ENCODE assay signal across 21 cellular contexts in the genomic region with DNA sequence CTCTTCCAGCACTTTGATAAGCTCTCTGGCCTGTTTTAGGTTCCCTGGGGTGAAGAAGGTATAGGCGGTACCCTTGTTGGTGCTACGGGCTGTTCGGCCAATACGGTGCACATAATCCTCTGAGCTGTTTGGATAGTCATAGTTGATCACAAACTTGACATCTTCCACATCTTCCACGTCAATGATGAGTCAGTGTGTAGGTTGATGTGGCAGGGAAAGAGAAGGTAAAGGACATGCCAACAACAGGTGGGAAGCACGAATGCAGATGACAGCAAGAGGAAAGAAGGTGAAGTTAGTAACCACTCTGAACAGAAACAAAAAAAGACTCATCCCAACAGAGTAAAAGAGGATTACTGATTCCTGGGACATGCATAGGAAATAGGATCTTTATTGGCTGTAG. TPM values are rescaled to one million over a fixed set of nuclear protein-coding genes. Genes with fewer than 3 reads are reported as not detected.
DNase-seq lines count a peak whose midpoint lies in the region; ATAC-seq, FAIRE-seq and TF ChIP-seq lines count a peak whose summit lies in the region.
"Had no signal": no experiment of that assay in that cellular context is flagged by ENCODE, and none has a peak within 500 bp of the region (broad histone marks: within the 10 kb centered on the region; RNA-seq: fewer than 3 reads in every experiment).

No MANE protein-coding gene starts in this region.

- intact Hi-C loops in Caco-2 (cut with micrococcal nuclease; ENCODE audit: unreplicated experiment): no loop called here
- intact Hi-C loops in left ventricle myocardium superior (cut with micrococcal nuclease): no loop called here

- H3K4me3 ChIP-seq in Caco-2 (ENCODE audit: low read depth, low read length) (no peak overlapping the region), neural progenitor cell (no peak overlapping the region)
- H3K4me3 ChIP-seq: dorsolateral prefrontal cortex, esophagus squamous epithelium, lower lobe of right lung, SJCRH30 had no signal

- H3K27ac ChIP-seq in neural progenitor cell: peak overlapping the region; percentile 63
- H3K27ac ChIP-seq: esophagus squamous epithelium, lower lobe of right lung, SJCRH30 had no signal

- H3F3A ChIP-seq in neural progenitor cell (ENCODE audit: low read depth): peaks cover 100% of the 10 kb centered on the region

- CTCF ChIA-PET in activated CD4-positive, alpha-beta T cell treated with anti-CD3 and anti-CD28 coated beads, Interleukin-2, amount 10 ng/mL, durations not matched to agents 7 days and 5 days (lab: Charles Lee): no interaction called here
- CTCF ChIA-PET in Caco-2 (lab: Charles Lee): no interaction called here

- H2AFZ ChIP-seq in neural progenitor cell (replicated peaks): no peak overlapping the region

- no peak for DNase-seq in activated CD4-positive, alpha-beta T cell treated with anti-CD3 and anti-CD28 coated beads, Interleukin-2, amount 10 ng/mL, durations not matched to agents 7 days and 5 days
- no peak for DNase-seq in activated CD4-positive, alpha-beta T cell treated with anti-CD3 and anti-CD28 coated beads, Interleukin-2, amount 50 U/mL, for 48 hours
- DNase-seq in Caco-2 (no peak), neural progenitor cell (ENCODE audit: low spot score) (no peak), D721Med (ENCODE audit: insufficient read length, low spot score) (no peak), left ventricle myocardium superior (no peak)
- DNase-seq in activated naive CD8-positive, alpha-beta T cell treated with anti-CD3 and anti-CD28 coated beads, Interleukin-2, amount 10 ng/mL, durations not matched to agents 7 days and 5 days: no peak
- DNase-seq: activated gamma-delta T cell; dorsolateral prefrontal cortex; esophagus squamous epithelium; lower lobe of right lung; naive B cell; OCI-M1; SJCRH30; stimulated activated naive CD4-positive, alpha-beta T cell treated with Interleukin-2 at 50 U/mL for 16 hours; T1000 had no signal

- no peaks in the 10 kb centered on the region for H3K27me3 Mint-ChIP-seq in activated CD4-positive, alpha-beta T cell treated with anti-CD3 and anti-CD28 coated beads, Interleukin-2, amount 10 ng/mL, durations not matched to agents 7 days and 5 days
- H3K27me3 Mint-ChIP-seq in Caco-2 (ENCODE audit: insufficient read depth, unreplicated experiment) (no peaks in the 10 kb centered on the region), neural progenitor cell (ENCODE audit: insufficient read depth, low read depth) (peaks cover 2% of the 10 kb centered on the region)
- no peaks in the 10 kb centered on the region for H3K27me3 Mint-ChIP-seq in activated naive CD8-positive, alpha-beta T cell treated with anti-CD3 and anti-CD28 coated beads, Interleukin-2, amount 10 ng/mL, durations not matched to agents 7 days and 5 days
- H3K27me3 Mint-ChIP-seq: naive B cell had no signal

- H3K4me2 ChIP-seq in neural progenitor cell: no peak overlapping the region

- H3K9me3 ChIP-seq in Caco-2: no peaks in the 10 kb centered on the region
- no peaks in the 10 kb centered on the region for H3K9me3 ChIP-seq in neural progenitor cell (ENCODE audit: low read depth)
- H3K9me3 ChIP-seq: esophagus squamous epithelium, lower lobe of right lung, SJCRH30 had no signal

- H3K27ac Mint-ChIP-seq in activated CD4-positive, alpha-beta T cell treated with anti-CD3 and anti-CD28 coated beads, Interleukin-2, amount 10 ng/mL, durations not matched to agents 7 days and 5 days: peak overlapping the region; percentile 7
- H3K27ac Mint-ChIP-seq in Caco-2 (ENCODE audit: unreplicated experiment): peak overlapping the region; percentile 45
- peak overlapping the region; percentile 60 for H3K27ac Mint-ChIP-seq in activated naive CD8-positive, alpha-beta T cell treated with anti-CD3 and anti-CD28 coated beads, Interleukin-2, amount 10 ng/mL, durations not matched to agents 7 days and 5 days
- H3K27ac Mint-ChIP-seq in neural progenitor cell: no peak overlapping the region

- H3K9me3 Mint-ChIP-seq in activated CD4-positive, alpha-beta T cell treated with anti-CD3 and anti-CD28 coated beads, Interleukin-2, amount 10 ng/mL, durations not matched to agents 7 days and 5 days: no peaks in the 10 kb centered on the region
- no peaks in the 10 kb centered on the region for H3K9me3 Mint-ChIP-seq in Caco-2 (ENCODE audit: unreplicated experiment)
- H3K9me3 Mint-ChIP-seq in activated naive CD8-positive, alpha-beta T cell treated with anti-CD3 and anti-CD28 coated beads, Interleukin-2, amount 10 ng/mL, durations not matched to agents 7 days and 5 days: no peaks in the 10 kb centered on the region
- no peaks in the 10 kb centered on the region for H3K9me3 Mint-ChIP-seq in neural progenitor cell
- H3K9me3 Mint-ChIP-seq: CD14-positive monocyte, naive B cell had no signal

- no peak overlapping the region for H3K4me3 Mint-ChIP-seq in activated CD4-positive, alpha-beta T cell treated with anti-CD3 and anti-CD28 coated beads, Interleukin-2, amount 10 ng/mL, durations not matched to agents 7 days and 5 days
- H3K4me3 Mint-ChIP-seq in Caco-2 (ENCODE audit: unreplicated experiment) (no peak overlapping the region), neural progenitor cell (no peak overlapping the region)
- no peak overlapping the region for H3K4me3 Mint-ChIP-seq in activated naive CD8-positive, alpha-beta T cell treated with anti-CD3 and anti-CD28 coated beads, Interleukin-2, amount 10 ng/mL, durations not matched to agents 7 days and 5 days
- H3K4me3 Mint-ChIP-seq: CD14-positive monocyte, naive B cell had no signal

- TF ChIP-seq CTCF in Caco-2 (IDR thresholded peaks at IDR 0.05; ENCODE audit: insufficient read depth in 1 of 2, low read depth in 1 of 2, low read length in 1 of 2, severe bottlenecking in 1 of 2, unreplicated experiment in 1 of 2) (no peak), neural progenitor cell (IDR thresholded peaks at IDR 0.05) (no peak), D721Med (IDR thresholded peaks at IDR 0.05; ENCODE audit: insufficient read depth, missing control alignments) (no peak)

- POLR2A ChIA-PET in activated CD4-positive, alpha-beta T cell treated with anti-CD3 and anti-CD28 coated beads, Interleukin-2, amount 10 ng/mL, durations not matched to agents 7 days and 5 days (lab: Charles Lee): no interaction called here
- POLR2A ChIA-PET in Caco-2 (lab: Charles Lee): no interaction called here
- POLR2A ChIA-PET in activated naive CD8-positive, alpha-beta T cell treated with anti-CD3 and anti-CD28 coated beads, Interleukin-2, amount 10 ng/mL, durations not matched to agents 7 days and 5 days (lab: Charles Lee): interaction anchor here (0.6 to 1.4 kb wide), 2 partner anchors 11 to 30 kb away, joined by 3 to 5 read pairs; no protein-coding TSS in a partner anchor

- no peaks in the 10 kb centered on the region for H3K4me1 ChIP-seq in Caco-2
- H3K4me1 ChIP-seq in neural progenitor cell: no peaks in the 10 kb centered on the region
- H3K4me1 ChIP-seq: SJCRH30 had no signal

- peak; percentile 10 for ATAC-seq in activated naive CD8-positive, alpha-beta T cell treated with anti-CD3 and anti-CD28 coated beads, Interleukin-2, amount 10 ng/mL, durations not matched to agents 7 days and 5 days (ENCODE audit: low read depth)
- no peak for ATAC-seq in left ventricle myocardium superior
- no peak for ATAC-seq in GM21447 (IDR thresholded peaks at IDR 0.05; ENCODE audit: unreplicated experiment)
- ATAC-seq: HCT116, lower lobe of right lung had no signal

- H3K36me3 Mint-ChIP-seq in activated CD4-positive, alpha-beta T cell treated with anti-CD3 and anti-CD28 coated beads, Interleukin-2, amount 10 ng/mL, durations not matched to agents 7 days and 5 days (ENCODE audit: low read depth): peaks cover 79% of the 10 kb centered on the region
- H3K36me3 Mint-ChIP-seq in Caco-2 (ENCODE audit: insufficient read depth, unreplicated experiment): peaks cover 97% of the 10 kb centered on the region
- peaks cover 55% of the 10 kb centered on the region for H3K36me3 Mint-ChIP-seq in activated naive CD8-positive, alpha-beta T cell treated with anti-CD3 and anti-CD28 coated beads, Interleukin-2, amount 10 ng/mL, durations not matched to agents 7 days and 5 days
- peaks cover 67% of the 10 kb centered on the region for H3K36me3 Mint-ChIP-seq in neural progenitor cell

- H3K4me1 Mint-ChIP-seq in activated CD4-positive, alpha-beta T cell treated with anti-CD3 and anti-CD28 coated beads, Interleukin-2, amount 10 ng/mL, durations not matched to agents 7 days and 5 days: peaks cover 44% of the 10 kb centered on the region
- H3K4me1 Mint-ChIP-seq in Caco-2 (ENCODE audit: low read depth, unreplicated experiment): no peaks in the 10 kb centered on the region
- H3K4me1 Mint-ChIP-seq in activated naive CD8-positive, alpha-beta T cell treated with anti-CD3 and anti-CD28 coated beads, Interleukin-2, amount 10 ng/mL, durations not matched to agents 7 days and 5 days: peaks cover 45% of the 10 kb centered on the region
- H3K4me1 Mint-ChIP-seq in neural progenitor cell: peaks cover 6% of the 10 kb centered on the region
- H3K4me1 Mint-ChIP-seq: CD14-positive monocyte had no signal

- peaks cover 76% of the 10 kb centered on the region for H4K20me1 ChIP-seq in neural progenitor cell (ENCODE audit: low read depth)

- H3K27me3 ChIP-seq in Caco-2 (replicated peaks; ENCODE audit: control insufficient read depth, insufficient read depth, low read length) (no peaks in the 10 kb centered on the region), neural progenitor cell (no peaks in the 10 kb centered on the region)
- H3K27me3 ChIP-seq: dorsolateral prefrontal cortex, esophagus squamous epithelium, SJCRH30 had no signal

- no TSS peak for BruUV-seq in Caco-2 (replicated peaks; lab: Mats Ljungman, UMichigan)

- FAIRE-seq in D721Med (lab: Jason Lieb, UNC): no peak
- FAIRE-seq: HTR-8/SVneo had no signal

- H3K36me3 ChIP-seq in Caco-2 (ENCODE audit: control insufficient read depth, insufficient read depth, low read length) (peaks cover 5% of the 10 kb centered on the region; the same call in 1 of the 2 replicates), neural progenitor cell (peaks cover 60% of the 10 kb centered on the region)

- H3K79me2 ChIP-seq in neural progenitor cell (ENCODE audit: low read depth): peaks cover 47% of the 10 kb centered on the region

- H3K9ac ChIP-seq in neural progenitor cell: no peak overlapping the region

RNA-seq across cellular contexts. Expression of a gene that starts 18.2 kb away (rescaled TPM):
- total RNA-seq in activated CD4-positive, alpha-beta T cell treated with anti-CD3 and anti-CD28 coated beads, Interleukin-2, amount 10 ng/mL, durations not matched to agents 7 days and 5 days: 100 to 1,000 TPM; 468 to 521 TPM
- total RNA-seq in Caco-2 (2022) (359 and 367 TPM in 2 replicates), neural progenitor cell (ENCODE audit: low replicate concordance) (621 and 672 TPM in 2 replicates), left ventricle myocardium superior (212 TPM)
- 100 to 1,000 TPM; 667 to 710 TPM for total RNA-seq in activated naive CD8-positive, alpha-beta T cell treated with anti-CD3 and anti-CD28 coated beads, Interleukin-2, amount 10 ng/mL, durations not matched to agents 7 days and 5 days

RNA-seq across cellular contexts. Expression of a gene that starts 20.1 kb away (rescaled TPM):
- total RNA-seq in activated CD4-positive, alpha-beta T cell treated with anti-CD3 and anti-CD28 coated beads, Interleukin-2, amount 10 ng/mL, durations not matched to agents 7 days and 5 days: under 1 TPM; 0.17 to 0.23 TPM
- total RNA-seq in Caco-2 (2022) (13.4 and 18.2 TPM in 2 replicates), neural progenitor cell (ENCODE audit: low replicate concordance) (3.4 and 4.6 TPM in 2 replicates), left ventricle myocardium superior (4.2 TPM)
- total RNA-seq in activated naive CD8-positive, alpha-beta T cell treated with anti-CD3 and anti-CD28 coated beads, Interleukin-2, amount 10 ng/mL, durations not matched to agents 7 days and 5 days: 1 to 10 TPM in 1 of 2 experiments, under 1 TPM in 1; 0.91 to 1.4 TPM

RNA-seq across cellular contexts. Expression of a gene that starts 32.9 kb away (rescaled TPM):
- not detected for total RNA-seq in activated CD4-positive, alpha-beta T cell treated with anti-CD3 and anti-CD28 coated beads, Interleukin-2, amount 10 ng/mL, durations not matched to agents 7 days and 5 days
- 0.14 and 0.27 TPM in 2 replicates for total RNA-seq in Caco-2 (2022)
- total RNA-seq in activated naive CD8-positive, alpha-beta T cell treated with anti-CD3 and anti-CD28 coated beads, Interleukin-2, amount 10 ng/mL, durations not matched to agents 7 days and 5 days: not detected
- total RNA-seq in neural progenitor cell (ENCODE audit: low replicate concordance): 0.82 and 4.6 TPM in 2 replicates
- 20.5 TPM for total RNA-seq in left ventricle myocardium superior
- total RNA-seq: esophagus squamous epithelium, lower lobe of right lung, renal cortical epithelial cell had no signal
